Comparison of ENCODE assay signal across 7 cellular contexts in the genomic region with DNA sequence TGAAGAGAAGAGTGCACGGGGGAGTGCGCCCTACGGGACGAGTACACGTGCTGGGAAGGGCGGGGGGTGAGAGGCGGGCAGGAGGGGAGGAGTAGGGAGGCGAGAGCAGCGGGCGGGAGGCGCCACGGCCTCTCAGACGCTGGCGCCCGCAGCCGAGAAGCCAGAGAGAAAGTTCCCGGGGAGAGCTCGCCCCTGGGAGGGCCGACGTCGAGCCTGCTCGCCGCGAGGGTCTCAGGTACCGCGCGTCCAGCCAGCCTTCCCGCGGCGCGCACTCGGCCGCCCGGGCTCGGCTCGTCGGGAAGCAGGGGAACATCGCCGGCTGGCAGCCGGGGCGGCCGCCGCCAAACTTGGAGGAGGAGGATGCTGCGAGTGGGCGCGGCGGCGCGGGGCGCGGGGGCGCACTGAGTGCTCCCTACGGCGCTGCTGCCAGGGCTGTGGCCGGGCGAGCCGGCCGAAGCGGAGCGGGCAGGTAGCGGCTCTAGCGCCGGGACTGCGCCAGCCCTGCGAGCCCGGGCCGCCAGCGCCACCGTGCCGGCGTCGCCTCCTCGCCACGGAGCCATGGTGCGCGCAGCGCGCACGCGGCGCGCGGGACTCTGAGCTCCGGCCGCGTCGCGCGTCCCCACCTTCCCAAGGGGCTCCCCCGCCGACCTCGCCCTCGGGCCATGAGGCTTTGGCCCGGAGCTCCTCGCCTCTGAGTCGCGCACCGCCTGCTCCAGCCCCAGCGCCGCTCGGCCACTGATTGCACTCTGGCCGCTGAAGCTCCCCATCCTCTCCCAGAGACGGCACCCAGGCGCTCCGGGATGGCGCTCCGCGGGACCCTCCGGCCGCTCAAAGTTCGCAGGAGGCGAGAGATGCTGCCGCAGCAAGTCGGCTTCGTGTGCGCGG. TPM values are rescaled to one million over a fixed set of nuclear protein-coding genes. Genes with fewer than 3 reads are reported as not detected.
A peak's percentile ranks its signal among the peaks of the same experiment; 100 is the strongest.
DNase-seq lines count a peak whose midpoint lies in the region; ATAC-seq and TF ChIP-seq lines count a peak whose summit lies in the region.

A gene with protein sequence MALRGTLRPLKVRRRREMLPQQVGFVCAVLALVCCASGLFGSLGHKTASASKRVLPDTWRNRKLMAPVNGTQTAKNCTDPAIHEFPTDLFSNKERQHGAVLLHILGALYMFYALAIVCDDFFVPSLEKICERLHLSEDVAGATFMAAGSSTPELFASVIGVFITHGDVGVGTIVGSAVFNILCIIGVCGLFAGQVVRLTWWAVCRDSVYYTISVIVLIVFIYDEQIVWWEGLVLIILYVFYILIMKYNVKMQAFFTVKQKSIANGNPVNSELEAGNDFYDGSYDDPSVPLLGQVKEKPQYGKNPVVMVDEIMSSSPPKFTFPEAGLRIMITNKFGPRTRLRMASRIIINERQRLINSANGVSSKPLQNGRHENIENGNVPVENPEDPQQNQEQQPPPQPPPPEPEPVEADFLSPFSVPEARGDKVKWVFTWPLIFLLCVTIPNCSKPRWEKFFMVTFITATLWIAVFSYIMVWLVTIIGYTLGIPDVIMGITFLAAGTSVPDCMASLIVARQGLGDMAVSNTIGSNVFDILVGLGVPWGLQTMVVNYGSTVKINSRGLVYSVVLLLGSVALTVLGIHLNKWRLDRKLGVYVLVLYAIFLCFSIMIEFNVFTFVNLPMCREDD (plus strand): TSS at position 135 of the 885 bp plus-strand sequence. CDS start 666 bp downstream, at position 801.

- H3K4me1 ChIP-seq in GM23248 (ENCODE audit: insufficient read depth) (no peaks in the 10 kb centered on the region), iPS DF 6.9 (ENCODE audit: control insufficient read depth, insufficient read depth, low read length) (no peaks in the 10 kb centered on the region), smooth muscle cell (ENCODE audit: low read depth) (peaks cover 9% of the 10 kb centered on the region)

- no peaks in the 10 kb centered on the region for H4K20me1 ChIP-seq in GM23248 (ENCODE audit: insufficient read depth)
- no peaks in the 10 kb centered on the region for H4K20me1 ChIP-seq in smooth muscle cell (ENCODE audit: low read depth)

- POLR2A ChIA-PET in WTC11 (lab: Charles Lee), result interaction anchor here (1.7 kb wide), 1 partner anchor 201 kb away, joined by 6 read pairs; the partner anchor contains the start of genes CPSF2 and NDUFB1

- no peak within 1 kb of the TSS for H3K27ac ChIP-seq in GM23248
- no peak within 1 kb of the TSS for H3K27ac ChIP-seq in iPS DF 6.9 (ENCODE audit: low read length)
- no peak within 1 kb of the TSS for H3K27ac ChIP-seq in smooth muscle cell (ENCODE audit: low read depth)

- CTCF ChIA-PET in WTC11 (lab: Charles Lee), result interaction anchor here (0.7 to 2.5 kb wide), 12 partner anchors 9 to 389 kb away, joined by 3 to 10 read pairs (median 4); partner anchors contain the start of gene ATXN3

- in situ Hi-C loops in GM23248 (cut with MboI), result no loop called here

- H3K36me3 Mint-ChIP-seq in WTC11, result no peaks in the 10 kb centered on the region

- no peaks in the 10 kb centered on the region for H3K79me2 ChIP-seq in GM23248 (ENCODE audit: insufficient read depth)
- H3K79me2 ChIP-seq in smooth muscle cell (ENCODE audit: low read depth), result no peaks in the 10 kb centered on the region

- H2AFZ ChIP-seq in GM23248, result no peak within 1 kb of the TSS
- no peak within 1 kb of the TSS for H2AFZ ChIP-seq in smooth muscle cell (ENCODE audit: low read depth)

- no peak within 1 kb of the TSS for H3K27ac Mint-ChIP-seq in WTC11

- H3K9me3 ChIP-seq in GM23248 (ENCODE audit: low read depth) (no peaks in the 10 kb centered on the region), iPS DF 6.9 (ENCODE audit: control insufficient read depth, insufficient read depth, low read length) (no peaks in the 10 kb centered on the region), smooth muscle cell (replicated peaks; ENCODE audit: low read depth) (no peaks in the 10 kb centered on the region)

- H3K4me3 ChIP-seq in GM23248 (peak within 1 kb of the TSS; percentile 32), iPS DF 6.9 (ENCODE audit: low read length) (peak within 1 kb of the TSS; percentile 49), smooth muscle cell (peak within 1 kb of the TSS; percentile 46)

- H3K9ac ChIP-seq in GM23248 (no peak within 1 kb of the TSS), smooth muscle cell (ENCODE audit: low read depth) (no peak within 1 kb of the TSS)

- H3K36me3 ChIP-seq in GM23248 (ENCODE audit: low read depth), result no peaks in the 10 kb centered on the region
- H3K36me3 ChIP-seq in iPS DF 6.9 (ENCODE audit: control insufficient read depth, insufficient read depth, low read length), result no peaks in the 10 kb centered on the region
- no peaks in the 10 kb centered on the region for H3K36me3 ChIP-seq in smooth muscle cell (ENCODE audit: low read depth)

- H3K27me3 ChIP-seq in GM23248 (replicated peaks; ENCODE audit: insufficient read depth), result peaks cover 87% of the 10 kb centered on the region
- H3K27me3 ChIP-seq in iPS DF 6.9 (ENCODE audit: control insufficient read depth, insufficient read depth, low read length), result peaks cover 45% of the 10 kb centered on the region
- peaks cover 86% of the 10 kb centered on the region for H3K27me3 ChIP-seq in smooth muscle cell (ENCODE audit: low read depth)

- H3K9me2 ChIP-seq in GM23248 (ENCODE audit: insufficient read depth), result no peaks in the 10 kb centered on the region

- DNase-seq in GM23248 (peak; percentile 44), WTC11 (ENCODE audit: low spot score) (peak; percentile 56), iPS DF 6.9 (ENCODE audit: low read depth, low spot score) (no peak), smooth muscle cell (lab: John Stamatoyannopoulos, UW; ENCODE audit: unreplicated experiment) (no peak), NCI-H187 (lab: John Stamatoyannopoulos, UW) (no peak)

- peak; percentile 55 for ATAC-seq in WTC11
- no peak for ATAC-seq in HG02610 (IDR thresholded peaks at IDR 0.05; ENCODE audit: unreplicated experiment)
- ATAC-seq in HG02759 (IDR thresholded peaks at IDR 0.05; ENCODE audit: unreplicated experiment), result no peak

- no peaks in the 10 kb centered on the region for H3K9me3 Mint-ChIP-seq in WTC11

- WGBS in GM23248 (ENCODE audit: low coverage in 1 of 2, low lambda C conversion rate in 2 of 2, missing lambda C conversion rate in 2 of 2), 2 experiments, result 1 to 3% methylated on average over 60 to 74 of the region's 117 CpGs
- no CpG with 5 or more reads among the region's 117 CpGs for WGBS in iPS DF 6.9 (ENCODE audit: insufficient coverage, insufficient read length)
- 3% methylated on average over 75 of the region's 117 CpGs for WGBS in smooth muscle cell (ENCODE audit: low lambda C conversion rate)

- H3K4me3 Mint-ChIP-seq in WTC11, result peak within 1 kb of the TSS; percentile 74

- H3F3A ChIP-seq in GM23248 (ENCODE audit: insufficient read depth) (no peaks in the 10 kb centered on the region), smooth muscle cell (ENCODE audit: low read depth) (no peaks in the 10 kb centered on the region)

- H3K4me2 ChIP-seq in GM23248 (ENCODE audit: unreplicated experiment) (peak within 1 kb of the TSS; percentile 41), smooth muscle cell (peak within 1 kb of the TSS; percentile 91)

- TF ChIP-seq CTCF in WTC11 (IDR thresholded peaks at IDR 0.05), result no peak
- TF ChIP-seq CTCF in smooth muscle cell (IDR thresholded peaks at IDR 0.05; ENCODE audit: borderline replicate concordance, insufficient read depth, poor library complexity, severe bottlenecking), result no peak

- H3K4me1 Mint-ChIP-seq in WTC11, result peaks cover 14% of the 10 kb centered on the region

- peaks cover 86% of the 10 kb centered on the region for H3K27me3 Mint-ChIP-seq in WTC11 (ENCODE audit: low read depth)

TF ChIP-seq in WTC11, 78 proteins besides CTCF, POLR2A, EP300 and RAD21 (continues in another document):
- 0 out of 2 replicates have a peak, but pooled peaks have one; percentile 29 for TF ChIP-seq FOXK1 (CRISPR knock-in tag; IDR thresholded peaks at IDR 0.05)
- TF ChIP-seq FOXP4 (CRISPR knock-in tag; IDR thresholded peaks at IDR 0.05), result no peak
- 0 out of 2 replicates have a peak, but pooled peaks have one; percentile 52 for TF ChIP-seq ZNF263 (CRISPR knock-in tag; IDR thresholded peaks at IDR 0.05; ENCODE audit: low read depth)
- TF ChIP-seq ZNF671 (CRISPR knock-in tag; IDR thresholded peaks at IDR 0.05), result no peak
- TF ChIP-seq ETV6 (CRISPR knock-in tag; IDR thresholded peaks at IDR 0.05), result no peak
- TF ChIP-seq ZBTB43 (CRISPR knock-in tag; IDR thresholded peaks at IDR 0.05), result no peak

RNA-seq across cellular contexts. Expression of the gene that starts here (rescaled TPM):
- total RNA-seq in GM23248 (2014; rRNA removed; shearing (Covaris generic)), result not detected in 2 replicates
- not detected in 2 replicates for polyA plus RNA-seq in GM23248 (2016; fragmentation: Nextera tagmentation; extraction: Ambion mirVana)
- total RNA-seq in WTC11 (2021), result 0.37 to 0.90 TPM (median 0.46 TPM) in 3 replicates
- total RNA-seq in smooth muscle cell, result 0.18 and 0.58 TPM in 2 replicates
- 0.04 TPM in 1 of 2 replicates, not detected in the other for polyA plus RNA-seq in smooth muscle cell

Comparison
In these comparisons a context has a peak if more than half of its experiments do, and no peak if none do; other contexts are left out.
1. Peak in DNase-seq, H3K4me3 ChIP-seq and H3K4me2 ChIP-seq in GM23248; RNA of the gene not detected or under 1 TPM.
2. Peak in DNase-seq and ATAC-seq in WTC11; RNA of the gene not detected or under 1 TPM.